15 cellular contexts compared by ENCODE assay signal in the genomic region with DNA sequence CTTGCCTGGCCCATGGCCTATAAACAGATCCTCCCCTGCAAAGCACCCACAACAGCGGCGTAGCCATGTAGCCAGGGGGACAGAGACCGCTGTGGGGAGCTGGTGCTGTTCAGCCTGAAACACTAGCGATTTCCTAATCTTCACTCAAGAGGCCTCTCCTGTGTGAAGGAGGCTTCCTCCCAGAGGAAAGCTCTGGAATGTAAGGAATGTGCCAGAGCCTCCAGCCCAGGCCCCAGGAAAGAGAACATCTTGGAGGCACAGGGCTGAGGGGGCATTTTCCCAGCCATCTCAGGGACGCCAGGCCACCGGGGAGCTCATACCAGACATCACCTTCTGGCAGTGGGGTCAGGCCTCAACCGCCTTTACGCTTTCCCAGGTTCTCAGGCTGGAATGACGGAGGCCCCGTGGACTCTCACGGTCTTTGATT. TPM values are rescaled to one million over a fixed set of nuclear protein-coding genes. Genes with fewer than 3 reads are reported as not detected.
DNase-seq lines count a peak whose midpoint lies in the region; ATAC-seq and TF ChIP-seq lines count a peak whose summit lies in the region.
"Had no signal": no experiment of that assay in that cellular context is flagged by ENCODE, and none has a peak within 500 bp of the region (broad histone marks: within the 10 kb centered on the region; RNA-seq: fewer than 3 reads in every experiment).

No MANE protein-coding gene starts in this region.

- peaks cover 34% of the 10 kb centered on the region for H3K4me1 ChIP-seq in SJSA1 (replicated peaks)

- H3K27ac ChIP-seq in SJSA1 = peak overlapping the region; percentile 96

- H3K27ac Mint-ChIP-seq in progenitor cell of endocrine pancreas = peak overlapping the region; percentile 67
- no peak overlapping the region for H3K27ac Mint-ChIP-seq in Calu3 (ENCODE audit: unreplicated experiment)
- no peak overlapping the region for H3K27ac Mint-ChIP-seq in activated CD4-positive, alpha-beta T cell treated with anti-CD3 and anti-CD28 coated beads for 36 hours

- peaks cover 5% of the 10 kb centered on the region for H3K9me3 ChIP-seq in SJSA1 (replicated peaks)

- peaks cover 7% of the 10 kb centered on the region for H3K36me3 Mint-ChIP-seq in progenitor cell of endocrine pancreas (ENCODE audit: insufficient read depth)
- H3K36me3 Mint-ChIP-seq in Calu3 (ENCODE audit: insufficient read depth, unreplicated experiment) = no peaks in the 10 kb centered on the region
- peaks cover 17% of the 10 kb centered on the region for H3K36me3 Mint-ChIP-seq in activated CD4-positive, alpha-beta T cell treated with anti-CD3 and anti-CD28 coated beads for 36 hours (ENCODE audit: low read depth)

- POLR2A ChIA-PET in activated CD4-positive, alpha-beta T cell treated with anti-CD3 and anti-CD28 coated beads for 36 hours (lab: Charles Lee) = no interaction called here

- no peak overlapping the region for H3K4me3 ChIP-seq in SJSA1
- no peak overlapping the region for H3K4me3 ChIP-seq in lower leg skin (ENCODE audit: low read depth, poor library complexity, severe bottlenecking)

- H3K27me3 Mint-ChIP-seq in progenitor cell of endocrine pancreas = no peaks in the 10 kb centered on the region
- no peaks in the 10 kb centered on the region for H3K27me3 Mint-ChIP-seq in Calu3 (ENCODE audit: unreplicated experiment)
- no peaks in the 10 kb centered on the region for H3K27me3 Mint-ChIP-seq in activated CD4-positive, alpha-beta T cell treated with anti-CD3 and anti-CD28 coated beads for 36 hours

- H3K9me3 Mint-ChIP-seq in progenitor cell of endocrine pancreas (ENCODE audit: low read depth) (no peaks in the 10 kb centered on the region), Calu3 (ENCODE audit: low read depth, unreplicated experiment) (no peaks in the 10 kb centered on the region)
- no peaks in the 10 kb centered on the region for H3K9me3 Mint-ChIP-seq in activated CD4-positive, alpha-beta T cell treated with anti-CD3 and anti-CD28 coated beads for 36 hours (ENCODE audit: low read depth)

- H3K36me3 ChIP-seq in SJSA1 = peaks cover 14% of the 10 kb centered on the region

- ATAC-seq in GM21717 (IDR thresholded peaks at IDR 0.05; ENCODE audit: unreplicated experiment) = no peak
- ATAC-seq in activated CD4-positive, alpha-beta T cell treated with anti-CD3 and anti-CD28 coated beads for 36 hours = no peak

- DNase-seq in GM04503 (ENCODE audit: low read depth) (peak; percentile 38), SJSA1 (ENCODE audit: low read depth in 1 of 2, low spot score in 2 of 2) (peak; percentile 93 to 97), glomerular visceral epithelial cell (ENCODE audit: extremely low spot score) (peak; percentile 95), progenitor cell of endocrine pancreas (ENCODE audit: low spot score, unreplicated experiment) (no peak), Calu3 (no peak), lower leg skin (ENCODE audit: low spot score in 2 of 2) (no peak)
- no peak for DNase-seq in activated CD4-positive, alpha-beta T cell treated with anti-CD3 and anti-CD28 coated beads for 36 hours
- DNase-seq: anterior cingulate cortex, DMS79, foreskin melanocyte, NCI-H526, T-helper 1 cell had no signal

- peaks cover 3% of the 10 kb centered on the region for H3K4me1 Mint-ChIP-seq in progenitor cell of endocrine pancreas (ENCODE audit: low read depth)
- no peaks in the 10 kb centered on the region for H3K4me1 Mint-ChIP-seq in Calu3 (ENCODE audit: low read depth, unreplicated experiment)
- H3K4me1 Mint-ChIP-seq in activated CD4-positive, alpha-beta T cell treated with anti-CD3 and anti-CD28 coated beads for 36 hours = peaks cover 29% of the 10 kb centered on the region

- intact Hi-C loops in Calu3 (cut with micrococcal nuclease; ENCODE audit: unreplicated experiment) (no loop called here), lower leg skin (cut with DNase I; ENCODE audit: low total_unique reads) (no loop called here)
- intact Hi-C loops in activated CD4-positive, alpha-beta T cell treated with anti-CD3 and anti-CD28 coated beads for 36 hours (cut with DNase I, micrococcal nuclease) = no loop called here

- CTCF ChIA-PET in Calu3 (lab: Charles Lee) = interaction anchor here (0.6 to 0.7 kb wide), 2 partner anchors 375 to 1493 kb away, joined by 3 read pairs; no protein-coding TSS in a partner anchor
- CTCF ChIA-PET in activated CD4-positive, alpha-beta T cell treated with anti-CD3 and anti-CD28 coated beads for 36 hours (lab: Charles Lee) = interaction anchor here (0.8 to 1.5 kb wide), 3 partner anchors 9 to 75 kb away, joined by 3 to 5 read pairs (median 3); no protein-coding TSS in a partner anchor

- H3K4me3 Mint-ChIP-seq in progenitor cell of endocrine pancreas (ENCODE audit: low read depth) (no peak overlapping the region), Calu3 (ENCODE audit: low read depth, unreplicated experiment) (no peak overlapping the region)
- no peak overlapping the region for H3K4me3 Mint-ChIP-seq in activated CD4-positive, alpha-beta T cell treated with anti-CD3 and anti-CD28 coated beads for 36 hours

- H3K27me3 ChIP-seq in SJSA1 (replicated peaks) = no peaks in the 10 kb centered on the region

- WGBS in lower leg skin, 2 donors = 81 to 86% methylated on average over 11 of the region's 11 CpGs

- TF ChIP-seq CTCF in progenitor cell of endocrine pancreas (IDR thresholded peaks at IDR 0.05; ENCODE audit: unreplicated experiment) (no peak), Calu3 (IDR thresholded peaks at IDR 0.05; ENCODE audit: unreplicated experiment) (no peak), lower leg skin (IDR thresholded peaks at IDR 0.05) (no peak)

- BruUV-seq in Calu3 (replicated peaks; lab: Mats Ljungman, UMichigan) = no TSS peak

- no peak for TF ChIP-seq POLR2A in lower leg skin (IDR thresholded peaks at IDR 0.05)

RNA-seq across cellular contexts. Expression of a gene that starts 24.0 kb away (rescaled TPM):
- under 0.01 and 0.11 TPM in 2 replicates for total RNA-seq in SJSA1 (2014; rRNA removed; shearing (Covaris generic))
- total RNA-seq in progenitor cell of endocrine pancreas (1.3 and 1.4 TPM in 2 replicates), Calu3 (2022) (0.52 and 0.64 TPM in 2 replicates), lower leg skin (1 to 10 TPM in 2 of 4 donors, under 1 TPM in 2; 0.47 to 2.4 (median 1.4) TPM)
- 10 to 100 TPM; 18.5 to 19.7 TPM for total RNA-seq in activated CD4-positive, alpha-beta T cell treated with anti-CD3 and anti-CD28 coated beads for 36 hours

RNA-seq across cellular contexts. Expression of a gene that starts 59.6 kb away (rescaled TPM):
- total RNA-seq in SJSA1 (2014; rRNA removed; shearing (Covaris generic)) = not detected in 2 replicates
- total RNA-seq in progenitor cell of endocrine pancreas (not detected in 2 replicates), Calu3 (2022) (not detected in 2 replicates), lower leg skin (not detected)
- not detected for total RNA-seq in activated CD4-positive, alpha-beta T cell treated with anti-CD3 and anti-CD28 coated beads for 36 hours
- total RNA-seq: MCF 10A, mucosa of gallbladder had no signal

Comparison
In these comparisons a context has a peak if more than half of its experiments do, and no peak if none do; other contexts are left out.
1. DNase-seq: peak in GM04503 (single experiment), SJSA1 (2 of 2) and glomerular visceral epithelial cell (single experiment); none in progenitor cell of endocrine pancreas (single experiment), Calu3 (single experiment), activated CD4-positive, alpha-beta T cell treated with anti-CD3 and anti-CD28 coated beads for 36 hours (single experiment) and lower leg skin (0 of 2).